23 cellular contexts compared by ENCODE assay signal in genomic region chr6:6379573-6379972, GRCh38. TPM values are rescaled to one million over a fixed set of nuclear protein-coding genes. Genes with fewer than 3 reads are reported as not detected.
A peak's percentile ranks its signal among the peaks of the same experiment; 100 is the strongest.
DNase-seq lines count a peak whose midpoint lies in the region; ATAC-seq and TF ChIP-seq lines count a peak whose summit lies in the region.
"Had no signal": no experiment of that assay in that cellular context is flagged by ENCODE, and none has a peak within 500 bp of the region (broad histone marks: within the 10 kb centered on the region; RNA-seq: fewer than 3 reads in every experiment).

No MANE protein-coding gene starts in this region.

- H3K79me2 ChIP-seq in OCI-LY1 (ENCODE audit: insufficient read depth, low read length): no peaks in the 10 kb centered on the region

- H3K36me3 ChIP-seq in OCI-LY1 (ENCODE audit: insufficient read depth, low read length) (no peaks in the 10 kb centered on the region), testis (ENCODE audit: low read depth, missing control alignments) (no peaks in the 10 kb centered on the region)
- H3K36me3 ChIP-seq: esophagus squamous epithelium, tibial nerve had no signal

- peak overlapping the region; percentile 75 for H2AFZ ChIP-seq in OCI-LY1 (ENCODE audit: low read length)
- H2AFZ ChIP-seq: GM23248 had no signal

- peak; percentile 20 for DNase-seq in GM10248 (ENCODE audit: extremely low spot score)
- peak; percentile 85 for DNase-seq in kidney tubule cell (ENCODE audit: low spot score)
- no peak for DNase-seq in testis
- DNase-seq in AG08396 (ENCODE audit: low spot score): no peak
- DNase-seq in NCI-H1092 treated with DMSO at 0.1 percent for 48 hours (lab: John Stamatoyannopoulos, UW): no peak
- DNase-seq: activated CD4-positive, alpha-beta T cell treated with anti-CD3 and anti-CD28 coated beads for 48 hours; activated naive CD4-positive, alpha-beta T cell treated with anti-CD3 and anti-CD28 coated beads, Interleukin-2, amount 10 ng/mL, durations not matched to agents 7 days and 5 days; activated T-cell treated with anti-CD3 and anti-CD28 coated beads for 4 hours; DMS79 treated with DMSO at 0.1 percent for 48 hours; dorsolateral prefrontal cortex; esophagus squamous epithelium; GM23248; immature natural killer cell; NK-92 treated with Interleukin-12 subunit alpha and Interleukin-12 subunit beta, amount 100 ng/mL, for 24 hours; SHP77 treated with DMSO at 0.1 percent for 48 hours; T1000 had no signal

- WGBS in testis, 2 donors: 84 to 94% methylated on average over 5 of the region's 5 CpGs

- no peak for TF ChIP-seq POLR2A in testis (IDR thresholded peaks at IDR 0.05)

- H3K4me1 ChIP-seq in OCI-LY1 (ENCODE audit: insufficient read depth, low read length, severe bottlenecking) (peaks cover 48% of the 10 kb centered on the region), testis (no peaks in the 10 kb centered on the region)
- H3K4me1 ChIP-seq: esophagus squamous epithelium, tibial nerve had no signal

- no peaks in the 10 kb centered on the region for H3K27me3 ChIP-seq in OCI-LY1 (ENCODE audit: insufficient read depth, low read length)
- no peaks in the 10 kb centered on the region for H3K27me3 ChIP-seq in testis
- H3K27me3 ChIP-seq: dorsolateral prefrontal cortex, esophagus squamous epithelium, tibial nerve had no signal

- POLR2A ChIA-PET in GM10248 (lab: Yijun Ruan, JAX): no interaction called here

- peak; percentile 53 for ATAC-seq in HG02678 (IDR thresholded peaks at IDR 0.05; ENCODE audit: unreplicated experiment)
- ATAC-seq in esophagus mucosa: no peak
- ATAC-seq: stimulated activated effector memory CD8-positive, alpha-beta T cell treated with anti-CD3 and anti-CD28 coated beads, Interleukin-12 subunit alpha, Interleukin-12 subunit beta, amount 100 ng/mL, for 72 hours had no signal

- H3F3A ChIP-seq in OCI-LY1 (ENCODE audit: insufficient read depth, low read length): no peaks in the 10 kb centered on the region

- peak overlapping the region; percentile 77 for H3K27ac ChIP-seq in OCI-LY1 (ENCODE audit: low read depth, low read length, poor library complexity, severe bottlenecking)
- H3K27ac ChIP-seq in testis: no peak overlapping the region
- H3K27ac ChIP-seq: C4-2B, dorsolateral prefrontal cortex, esophagus squamous epithelium, GM23248, tibial nerve had no signal

- peak overlapping the region; percentile 34 for H3K4me2 ChIP-seq in OCI-LY1 (ENCODE audit: low read length)

- H3K9me3 ChIP-seq in OCI-LY1 (ENCODE audit: low read length) (no peaks in the 10 kb centered on the region), testis (no peaks in the 10 kb centered on the region)
- H3K9me3 ChIP-seq: esophagus squamous epithelium had no signal

- no peak for TF ChIP-seq CTCF in GM10248 (IDR thresholded peaks at IDR 0.05; ENCODE audit: control extremely low read depth, extremely low read depth, low read depth, missing control alignments)
- TF ChIP-seq CTCF in OCI-LY1 (IDR thresholded peaks at IDR 0.05; ENCODE audit: low read length): no peak
- no peak for TF ChIP-seq CTCF in testis (IDR thresholded peaks at IDR 0.05)

- intact Hi-C loops in testis (cut with DNase I; ENCODE audit: low total_unique reads): no loop called here

- no peaks in the 10 kb centered on the region for H4K20me1 ChIP-seq in OCI-LY1 (ENCODE audit: insufficient read depth, low read length)

- H3K4me3 ChIP-seq in OCI-LY1 (ENCODE audit: low read depth, low read length, poor library complexity, severe bottlenecking) (no peak overlapping the region), testis (no peak overlapping the region)
- H3K4me3 ChIP-seq: dorsolateral prefrontal cortex, esophagus squamous epithelium, GM23248, tibial nerve had no signal

- no peaks in the 10 kb centered on the region for H3K9me2 ChIP-seq in OCI-LY1 (ENCODE audit: low read depth, low read length)

- H3K9ac ChIP-seq in OCI-LY1 (ENCODE audit: low read length): peak overlapping the region; percentile 29
- H3K9ac ChIP-seq: GM23248 had no signal

- CTCF ChIA-PET in GM10248 (lab: Yijun Ruan, JAX): interaction anchor here (1.0 kb wide), 1 partner anchor 11 kb away, joined by 3 read pairs; no protein-coding TSS in a partner anchor

RNA-seq across cellular contexts. Expression of gene F13A1, which starts 59.1 kb away (rescaled TPM):
- total RNA-seq in esophagus mucosa (2.8 TPM), testis (10 to 100 TPM; 11.7 to 22.7 TPM)
- 53.0 TPM for polyA plus RNA-seq in testis (ENCODE audit: insufficient read depth, low read depth, low replicate concordance)
- total RNA-seq: GM23248, pulmonary artery endothelial cell had no signal
- polyA plus RNA-seq: GM23248 had no signal

Comparison
In these comparisons a context has a peak if more than half of its experiments do, and no peak if none do; other contexts are left out.
1. DNase-seq: peak in GM10248 (single experiment) and kidney tubule cell (single experiment); none in testis (single experiment), AG08396 (single experiment) and NCI-H1092 treated with DMSO at 0.1 percent for 48 hours (single experiment).